Comparison of ENCODE assay signal across 12 cellular contexts in genomic region chr3:65334045-65334665, GRCh38.
A peak's percentile ranks its signal among the peaks of the same experiment; 100 is the strongest.
DNase-seq lines count a peak whose midpoint lies in the region; ATAC-seq and TF ChIP-seq lines count a peak whose summit lies in the region.
"Had no signal": no experiment of that assay in that cellular context is flagged by ENCODE, and none has a peak within 500 bp of the region (broad histone marks: within the 10 kb centered on the region; RNA-seq: fewer than 3 reads in every experiment).

No MANE protein-coding gene starts in this region.

- no peak overlapping the region for H3K4me2 ChIP-seq in osteoblast (ENCODE audit: insufficient read depth, low read length)

- H3K4me1 ChIP-seq in osteoblast (ENCODE audit: insufficient read depth, low read length), result no peaks in the 10 kb centered on the region
- H3K4me1 ChIP-seq: prostate gland had no signal

- no peak for ATAC-seq in effector memory CD8-positive, alpha-beta T cell (replicated peaks)

- peaks cover 2% of the 10 kb centered on the region for H3K27me3 ChIP-seq in osteoblast (ENCODE audit: insufficient read depth, low read length)

- H3K27me3 Mint-ChIP-seq in effector memory CD8-positive, alpha-beta T cell, result no peaks in the 10 kb centered on the region
- H3K27me3 Mint-ChIP-seq: central memory CD8-positive, alpha-beta T cell had no signal

- H3K27ac ChIP-seq in osteoblast (ENCODE audit: low read depth, low read length), result no peak overlapping the region
- H3K27ac ChIP-seq: prostate gland had no signal

- no peaks in the 10 kb centered on the region for H3K4me1 Mint-ChIP-seq in effector memory CD8-positive, alpha-beta T cell (ENCODE audit: low read depth in 2 of 2)
- H3K4me1 Mint-ChIP-seq: central memory CD8-positive, alpha-beta T cell had no signal

- no peaks in the 10 kb centered on the region for H3K79me2 ChIP-seq in osteoblast (ENCODE audit: insufficient read depth, low read length)

- DNase-seq in DMS79 (lab: John Stamatoyannopoulos, UW) (peak; percentile 53), OCI-M1 (lab: John Stamatoyannopoulos, UW) (peak; percentile 18), fibroblast of the aortic adventitia (ENCODE audit: low read depth) (no peak), osteoblast (ENCODE audit: insufficient read length, low spot score, missing footprints) (no peak), NCI-H146 treated with DMSO at 0.1 percent for 48 hours (lab: John Stamatoyannopoulos, UW; ENCODE audit: unreplicated experiment) (no peak), GM13976 (ENCODE audit: low spot score) (no peak), superior temporal gyrus (ENCODE audit: extremely low spot score) (no peak)
- DNase-seq in effector memory CD8-positive, alpha-beta T cell, result no peak
- DNase-seq: activated T-cell treated with anti-CD3 and anti-CD28 coated beads, Interleukin-2, amount 50 U/mL, for 1 hour; NCI-H446 had no signal

- peaks cover 8 to 15% of the 10 kb centered on the region in 2 donors for H3K9me3 Mint-ChIP-seq in effector memory CD8-positive, alpha-beta T cell

- H3K27ac Mint-ChIP-seq in effector memory CD8-positive, alpha-beta T cell, result no peak overlapping the region

- in situ Hi-C loops in GM13976 (cut with MboI; ENCODE audit: low sequenced_read_pairs, unreplicated experiment), result no loop called here

- H3K36me3 ChIP-seq in osteoblast (ENCODE audit: insufficient read depth, low read length), result no peaks in the 10 kb centered on the region
- H3K36me3 ChIP-seq: prostate gland had no signal

- no peaks in the 10 kb centered on the region for H3K36me3 Mint-ChIP-seq in effector memory CD8-positive, alpha-beta T cell (ENCODE audit: insufficient read depth)

- peak; percentile 9 for TF ChIP-seq CTCF in fibroblast of the aortic adventitia (IDR thresholded peaks at IDR 0.05; ENCODE audit: insufficient read depth, low read length)
- TF ChIP-seq CTCF in osteoblast (IDR thresholded peaks at IDR 0.05; ENCODE audit: extremely low read depth, low read depth, low read length), result peak; percentile 37
- no peak for TF ChIP-seq CTCF in GM13976 (IDR thresholded peaks at IDR 0.05; ENCODE audit: borderline replicate concordance, control extremely low read depth, extremely low read depth, insufficient read depth, missing control alignments)

- no peak overlapping the region for H2AFZ ChIP-seq in osteoblast (ENCODE audit: low read length)

- H3K4me3 ChIP-seq in fibroblast of the aortic adventitia (ENCODE audit: low read depth, low read length), result no peak overlapping the region
- no peak overlapping the region for H3K4me3 ChIP-seq in osteoblast (ENCODE audit: insufficient read depth, low read length)
- H3K4me3 ChIP-seq: prostate gland had no signal

- H3K9me3 ChIP-seq in osteoblast (ENCODE audit: low read depth, low read length), result no peaks in the 10 kb centered on the region
- H3K9me3 ChIP-seq: prostate gland had no signal

- no peaks in the 10 kb centered on the region for H4K20me1 ChIP-seq in osteoblast (ENCODE audit: insufficient read depth, low read length)

- H3K4me3 Mint-ChIP-seq in effector memory CD8-positive, alpha-beta T cell, result no peak overlapping the region
- H3K4me3 Mint-ChIP-seq: central memory CD8-positive, alpha-beta T cell had no signal

Comparison
In these comparisons a context has a peak if more than half of its experiments do, and no peak if none do; other contexts are left out.
1. DNase-seq: peak in DMS79 (single experiment) and OCI-M1 (single experiment); none in fibroblast of the aortic adventitia (single experiment), osteoblast (single experiment), NCI-H146 treated with DMSO at 0.1 percent for 48 hours (single experiment), GM13976 (single experiment), effector memory CD8-positive, alpha-beta T cell (0 of 3) and superior temporal gyrus (single experiment).